Comparison of ENCODE assay signal across 8 cellular contexts in the genomic region with DNA sequence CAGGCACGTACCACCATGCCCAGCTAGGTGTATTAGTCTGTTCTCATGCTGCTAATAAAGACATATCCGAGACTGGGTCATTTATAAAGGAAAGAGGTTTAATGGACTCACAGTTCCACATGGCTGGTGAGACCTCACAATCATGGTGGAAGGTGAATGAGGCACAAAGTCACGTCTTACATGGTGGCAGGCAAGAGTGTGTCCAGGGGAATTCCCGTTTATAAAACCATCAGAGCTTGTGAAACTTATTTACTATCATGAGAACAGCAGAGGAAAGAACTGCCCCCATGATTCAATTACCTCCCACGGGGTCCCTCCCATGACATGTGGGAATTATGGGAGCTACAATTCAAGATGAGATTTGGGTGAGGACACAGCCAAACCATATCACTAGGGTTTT. TPM values are rescaled to one million over a fixed set of nuclear protein-coding genes. Genes with fewer than 3 reads are reported as not detected.
A peak's percentile ranks its signal among the peaks of the same experiment; 100 is the strongest.
DNase-seq lines count a peak whose midpoint lies in the region; ATAC-seq, FAIRE-seq and TF ChIP-seq lines count a peak whose summit lies in the region.
"Not testable (repeated sequence)": the region's sequence is repeated elsewhere in the genome, so short reads cannot be mapped to it uniquely, and the experiment has no call there.

No MANE protein-coding gene starts in this region.

- not testable (repeated sequence) for H3K4me2 ChIP-seq in GM12878 (ENCODE audit: control insufficient read depth, insufficient read depth); K562 (ENCODE audit: insufficient read depth, low read length); HepG2 (ENCODE audit: low read depth, low read length)

- H3K4me1 ChIP-seq in GM12878 (ENCODE audit: control insufficient read depth, insufficient read depth, low read length); K562 (replicated peaks in 1 of 2; ENCODE audit: control insufficient read depth in 2 of 2, insufficient read depth in 2 of 2, low read length in 2 of 2); HepG2 (ENCODE audit: insufficient read depth, low read length): not testable (repeated sequence)

- peak; percentile 10 for DNase-seq in activated CD4-positive, alpha-beta T cell treated with anti-CD3 and anti-CD28 coated beads for 36 hours
- peak; percentile 9 for DNase-seq in activated CD8-positive, alpha-beta T cell treated with anti-CD3 and anti-CD28 coated beads for 36 hours
- not testable (repeated sequence) for DNase-seq in GM12878 (ENCODE audit: low read depth, low spot score); K562 (ENCODE audit: extremely low read depth in 1 of 4, low spot score in 3 of 4); HepG2 (ENCODE audit: low spot score); neural crest cell (ENCODE audit: low read depth, low spot score); progenitor cell of endocrine pancreas (ENCODE audit: low spot score, unreplicated experiment)

- not testable (repeated sequence) for H3K36me3 Mint-ChIP-seq in activated CD4-positive, alpha-beta T cell treated with anti-CD3 and anti-CD28 coated beads for 36 hours (ENCODE audit: low read depth); activated CD8-positive, alpha-beta T cell treated with anti-CD3 and anti-CD28 coated beads for 36 hours (ENCODE audit: low read depth); activated T-helper 17 cell treated with anti-CD3 and anti-CD28 coated beads, Interleukin-2, amount 50 U/mL, for 72 hours (ENCODE audit: low read depth); neural crest cell (ENCODE audit: low read depth); progenitor cell of endocrine pancreas (ENCODE audit: insufficient read depth)

- not testable (repeated sequence) for H3K36me3 ChIP-seq in GM12878 (ENCODE audit: control insufficient read depth in 2 of 2, insufficient read depth in 2 of 2, low read length in 1 of 2); K562 (ENCODE audit: control insufficient read depth, insufficient read depth, low read length); HepG2 (replicated peaks in 1 of 2; ENCODE audit: control insufficient read depth in 1 of 2, insufficient read depth in 2 of 2, low read length in 2 of 2)

- not testable (repeated sequence) for H3K27me3 ChIP-seq in GM12878 (replicated peaks in 1 of 2; ENCODE audit: control insufficient read depth in 2 of 2, insufficient read depth in 2 of 2, low read length in 1 of 2); K562 (ENCODE audit: control insufficient read depth in 2 of 2, insufficient read depth in 2 of 2, low read length in 2 of 2); HepG2 (ENCODE audit: control insufficient read depth in 1 of 2, insufficient read depth in 2 of 2, low read length in 2 of 2)

- 42% methylated on average over 5 of the region's 5 CpGs for WGBS in GM12878 (ENCODE audit: insufficient coverage, insufficient replicate concordance, low lambda C conversion rate, missing lambda C conversion rate)
- WGBS in K562 (ENCODE audit: insufficient coverage, low coverage, missing lambda C conversion rate), result 23% methylated on average over 5 of the region's 5 CpGs
- WGBS in HepG2 (ENCODE audit: low lambda C conversion rate), result 6% methylated on average over 5 of the region's 5 CpGs

- H3K9me3 ChIP-seq in GM12878 (replicated peaks; ENCODE audit: control insufficient read depth, insufficient read depth, low read length); K562 (replicated peaks; ENCODE audit: control insufficient read depth, insufficient read depth, low read depth, low read length); HepG2 (ENCODE audit: low read length): not testable (repeated sequence)

- not testable (repeated sequence) for TF ChIP-seq POLR2A in GM12878 (IDR thresholded peaks at IDR 0.05; ENCODE audit: low read depth, low read length); K562 (conservative IDR thresholded peaks at IDR 0.05); HepG2 (IDR thresholded peaks at IDR 0.05; ENCODE audit: insufficient read depth in 1 of 2, low read depth in 2 of 2, low read length in 2 of 2)

- H3K27me3 Mint-ChIP-seq in activated CD4-positive, alpha-beta T cell treated with anti-CD3 and anti-CD28 coated beads for 36 hours; activated CD8-positive, alpha-beta T cell treated with anti-CD3 and anti-CD28 coated beads for 36 hours; activated T-helper 17 cell treated with anti-CD3 and anti-CD28 coated beads, Interleukin-2, amount 50 U/mL, for 72 hours; neural crest cell (ENCODE audit: low read depth); progenitor cell of endocrine pancreas: not testable (repeated sequence)

- H3K9me1 ChIP-seq in K562 (ENCODE audit: control insufficient read depth, insufficient read depth, low read length), result not testable (repeated sequence)

- SMC1A ChIA-PET in GM12878 (lab: Charles Lee; ENCODE audit: uncharacterized antibody, unreplicated experiment), result not testable (repeated sequence)

- H2AFZ ChIP-seq in GM12878 (ENCODE audit: control insufficient read depth, low read depth, low read length); K562 (ENCODE audit: low read depth, low read length); HepG2 (ENCODE audit: low read length): not testable (repeated sequence)

- not testable (repeated sequence) for ATAC-seq in activated CD4-positive, alpha-beta T cell treated with anti-CD3 and anti-CD28 coated beads for 36 hours; GM12878; K562; HepG2
- peak; percentile 24 for ATAC-seq in activated CD8-positive, alpha-beta T cell treated with anti-CD3 and anti-CD28 coated beads for 36 hours
- peak; percentile 71 for ATAC-seq in activated T-helper 17 cell treated with anti-CD3 and anti-CD28 coated beads, Interleukin-2, amount 50 U/mL, for 72 hours (replicated peaks)

- in situ Hi-C loops in GM12878 (cut with MboI); K562 (cut with MboI); HepG2 (cut with HindIII; ENCODE audit: extremely low pct_ligation_motif_present, low pct_unique_long_range_greater_than_20kb): not testable (repeated sequence)

- POLR2A ChIA-PET in activated CD4-positive, alpha-beta T cell treated with anti-CD3 and anti-CD28 coated beads for 36 hours (lab: Charles Lee); activated CD8-positive, alpha-beta T cell treated with anti-CD3 and anti-CD28 coated beads for 36 hours (lab: Charles Lee); GM12878 (lab: Charles Lee); K562 (lab: Yijun Ruan, JAX); HepG2 (lab: Yijun Ruan, JAX): not testable (repeated sequence)

- intact Hi-C loops in activated CD4-positive, alpha-beta T cell treated with anti-CD3 and anti-CD28 coated beads for 36 hours (cut with DNase I, micrococcal nuclease); activated CD8-positive, alpha-beta T cell treated with anti-CD3 and anti-CD28 coated beads for 36 hours (cut with micrococcal nuclease); GM12878 (cut with micrococcal nuclease; ENCODE audit: unreplicated experiment); K562 (cut with micrococcal nuclease); HepG2 (cut with micrococcal nuclease; ENCODE audit: unreplicated experiment): not testable (repeated sequence)

- not testable (repeated sequence) for TF ChIP-seq RAD21 in GM12878 (IDR thresholded peaks at IDR 0.05; ENCODE audit: insufficient read depth, low read depth, low read length); K562 (CRISPR knock-in tag; conservative IDR thresholded peaks at IDR 0.05 in 1 of 2, IDR thresholded peaks at IDR 0.05 in 1 of 2); HepG2 (CRISPR knock-in tag; IDR thresholded peaks at IDR 0.05)

- not testable (repeated sequence) for FAIRE-seq in GM12878 (lab: Jason Lieb, UNC); K562 (lab: Jason Lieb, UNC); HepG2 (lab: Jason Lieb, UNC)

- H3K4me1 Mint-ChIP-seq in activated CD4-positive, alpha-beta T cell treated with anti-CD3 and anti-CD28 coated beads for 36 hours; activated CD8-positive, alpha-beta T cell treated with anti-CD3 and anti-CD28 coated beads for 36 hours (ENCODE audit: low read depth); activated T-helper 17 cell treated with anti-CD3 and anti-CD28 coated beads, Interleukin-2, amount 50 U/mL, for 72 hours; neural crest cell; progenitor cell of endocrine pancreas (ENCODE audit: low read depth): not testable (repeated sequence)

- H3K27ac Mint-ChIP-seq in activated CD4-positive, alpha-beta T cell treated with anti-CD3 and anti-CD28 coated beads for 36 hours; activated CD8-positive, alpha-beta T cell treated with anti-CD3 and anti-CD28 coated beads for 36 hours: not testable (repeated sequence)
- H3K27ac Mint-ChIP-seq in activated T-helper 17 cell treated with anti-CD3 and anti-CD28 coated beads, Interleukin-2, amount 50 U/mL, for 72 hours, result peak overlapping the region; percentile 77
- H3K27ac Mint-ChIP-seq in neural crest cell (ENCODE audit: unreplicated experiment) (peak overlapping the region; percentile 54), progenitor cell of endocrine pancreas (peak overlapping the region; percentile 49)

- CTCF ChIA-PET in activated CD4-positive, alpha-beta T cell treated with anti-CD3 and anti-CD28 coated beads for 36 hours (lab: Charles Lee); activated CD8-positive, alpha-beta T cell treated with anti-CD3 and anti-CD28 coated beads for 36 hours (lab: Charles Lee); GM12878 (lab: Yijun Ruan, JAX); K562 (lab: Yijun Ruan, JAX; ENCODE audit: low intra/inter-chr PET ratio); HepG2 (lab: Yijun Ruan, JAX; ENCODE audit: low intra/inter-chr PET ratio, low total read pairs): not testable (repeated sequence)

- not testable (repeated sequence) for TF ChIP-seq CTCF in activated CD8-positive, alpha-beta T cell treated with anti-CD3 and anti-CD28 coated beads for 36 hours (IDR thresholded peaks at IDR 0.05); GM12878 (IDR thresholded peaks at IDR 0.05 in 2 of 3, conservative IDR thresholded peaks at IDR 0.05 in 1 of 3; ENCODE audit: control insufficient read depth in 2 of 3, extremely low read depth in 1 of 3, insufficient read depth in 1 of 3, low read depth in 3 of 3, low read length in 3 of 3); K562 (IDR thresholded peaks at IDR 0.05 in 2 of 3, conservative IDR thresholded peaks at IDR 0.05 in 1 of 3; ENCODE audit: insufficient read depth in 2 of 3, low read depth in 1 of 3, low read length in 3 of 3); HepG2 (CRISPR knock-in tag; IDR thresholded peaks at IDR 0.05); neural crest cell (conservative IDR thresholded peaks at IDR 0.05); progenitor cell of endocrine pancreas (IDR thresholded peaks at IDR 0.05; ENCODE audit: unreplicated experiment)

- not testable (repeated sequence) for H4K20me1 ChIP-seq in GM12878 (ENCODE audit: control insufficient read depth, insufficient read depth); K562 (replicated peaks; ENCODE audit: control insufficient read depth, insufficient read depth, low read length); HepG2 (ENCODE audit: insufficient read depth, low read length)

- not testable (repeated sequence) for H3K4me3 Mint-ChIP-seq in activated CD4-positive, alpha-beta T cell treated with anti-CD3 and anti-CD28 coated beads for 36 hours; activated CD8-positive, alpha-beta T cell treated with anti-CD3 and anti-CD28 coated beads for 36 hours; activated T-helper 17 cell treated with anti-CD3 and anti-CD28 coated beads, Interleukin-2, amount 50 U/mL, for 72 hours; neural crest cell; progenitor cell of endocrine pancreas (ENCODE audit: low read depth)

- H3K4me3 ChIP-seq in GM12878; K562; HepG2 (replicated peaks in 1 of 3; ENCODE audit: insufficient read depth in 1 of 3, low read depth in 2 of 3, low read length in 3 of 3): not testable (repeated sequence)

- TF ChIP-seq EP300 in GM12878 (IDR thresholded peaks at IDR 0.05; ENCODE audit: borderline replicate concordance in 1 of 2, control insufficient read depth in 1 of 2, low read depth in 2 of 2, low read length in 2 of 2); K562 (IDR thresholded peaks at IDR 0.05; ENCODE audit: low read length); HepG2 (IDR thresholded peaks at IDR 0.05; ENCODE audit: low read depth in 2 of 2, low read length in 2 of 2); HepG2 (CRISPR knock-in tag; IDR thresholded peaks at IDR 0.05; ENCODE audit: borderline replicate concordance): not testable (repeated sequence)

- H3K9me3 Mint-ChIP-seq in activated CD4-positive, alpha-beta T cell treated with anti-CD3 and anti-CD28 coated beads for 36 hours (ENCODE audit: low read depth); activated CD8-positive, alpha-beta T cell treated with anti-CD3 and anti-CD28 coated beads for 36 hours; activated T-helper 17 cell treated with anti-CD3 and anti-CD28 coated beads, Interleukin-2, amount 50 U/mL, for 72 hours; neural crest cell; progenitor cell of endocrine pancreas (ENCODE audit: low read depth): not testable (repeated sequence)

- not testable (repeated sequence) for H3K9ac ChIP-seq in GM12878 (ENCODE audit: control insufficient read depth, insufficient read depth, low read length); K562 (ENCODE audit: insufficient read depth in 1 of 2, low read depth in 2 of 2, low read length in 2 of 2); HepG2 (ENCODE audit: insufficient read depth, low read depth, low read length)

- not testable (repeated sequence) for H3K79me2 ChIP-seq in GM12878 (ENCODE audit: control insufficient read depth, insufficient read depth, low read length); K562 (ENCODE audit: control insufficient read depth, insufficient read depth, low read length); HepG2 (ENCODE audit: insufficient read depth, low read length)

- RAD21 ChIA-PET in GM12878 (lab: Charles Lee; ENCODE audit: unreplicated experiment), result not testable (repeated sequence)

- not testable (repeated sequence) for H3K27ac ChIP-seq in GM12878 (ENCODE audit: control insufficient read depth, insufficient read depth); K562 (ENCODE audit: extremely low read depth, low read depth, low read length); HepG2 (ENCODE audit: extremely low read length, insufficient read depth, low read length)

- not testable (repeated sequence) for BruUV-seq in GM12878 (replicated peaks; lab: Mats Ljungman, UMichigan); K562 (replicated peaks; lab: Mats Ljungman, UMichigan); HepG2 (replicated peaks; lab: Mats Ljungman, UMichigan)

RNA-seq across cellular contexts. Expression of gene SNW1, which starts 13.0 kb away (rescaled TPM):
- total RNA-seq in activated CD4-positive, alpha-beta T cell treated with anti-CD3 and anti-CD28 coated beads for 36 hours, result 100 to 1,000 TPM; 134 to 135 TPM
- total RNA-seq in activated CD8-positive, alpha-beta T cell treated with anti-CD3 and anti-CD28 coated beads for 36 hours, result 100 to 1,000 TPM in 1 of 2 experiments, 10 to 100 TPM in 1; 95.2 to 121 TPM
- 100 to 1,000 TPM; 106 to 108 TPM for total RNA-seq in activated T-helper 17 cell treated with anti-CD3 and anti-CD28 coated beads, Interleukin-2, amount 50 U/mL, for 72 hours
- total RNA-seq in GM12878 (2013; cell fraction: nucleolus; rRNA removed), result 56.3 and 62.2 TPM in 2 replicates
- total RNA-seq in GM12878 (2014; rRNA removed) (57.5 and 60.9 TPM in 2 replicates), GM12878 (2014; rRNA removed; fragmentation: Illumina TruSeq; extraction: Trizol) (91.3 and 92.2 TPM in 2 replicates), GM12878 (2021) (74.8 and 75.2 TPM in 2 replicates), K562 (2014; rRNA removed) (76.0 and 97.4 TPM in 2 replicates), K562 (2014; rRNA removed; fragmentation: Illumina TruSeq; extraction: Trizol) (121 and 133 TPM in 2 replicates), K562 (2015; rRNA removed; fragmentation: Illumina TruSeq; extraction: Trizol) (98.2 and 101 TPM in 2 replicates), K562 (2021) (81.3 and 92.3 TPM in 2 replicates), HepG2 (2016; rRNA removed; fragmentation: Illumina TruSeq; extraction: Trizol) (65.8 and 103 TPM in 2 replicates), neural crest cell (104 and 107 TPM in 2 replicates), progenitor cell of endocrine pancreas (78.5 and 90.8 TPM in 2 replicates)
- 102 TPM for polyA plus RNA-seq in GM12878 (2011; ENCODE audit: low read depth)
- polyA plus RNA-seq in GM12878 (2011; rRNA removed) (56.6 and 84.7 TPM in 2 replicates), GM12878 (2014; fragmentation: Illumina TruSeq; extraction: Trizol) (109 and 139 TPM in 2 replicates), GM12878 (2014; fragmentation: Nextera tagmentation; extraction: Ambion mirVana) (10 to 100 TPM; 73.7 to 86.8 TPM), GM12878 (2014; rRNA removed) (52.7 and 63.7 TPM in 2 replicates), GM12878 (2016; fragmentation: Nextera tagmentation; extraction: Ambion mirVana) (10 to 100 TPM; 76.6 to 83.1 TPM), K562 (2011; rRNA removed) (40.8 and 64.4 TPM in 2 replicates), K562 (2014; fragmentation: Illumina TruSeq; extraction: Trizol) (83.1 and 111 TPM in 2 replicates), K562 (2014; fragmentation: Nextera tagmentation; extraction: Ambion mirVana) (100 to 1,000 TPM in 1 of 2 experiments, 10 to 100 TPM in 1; 79.0 to 143 TPM), K562 (2014; rRNA removed) (93.1 and 103 TPM in 2 replicates), HepG2 (2011; rRNA removed) (19.8 and 23.2 TPM in 2 replicates)
- polyA plus RNA-seq in GM12878 (2011; cell fraction: cytosol; rRNA removed), result 27.4 and 43.8 TPM in 2 replicates
- polyA plus RNA-seq in GM12878 (2011; cell fraction: nucleus; rRNA removed), result 25.5 and 35.5 TPM in 2 replicates
- polyA plus RNA-seq in GM12878 (2012), result 59.0 and 63.4 TPM in 2 replicates
- polyA minus RNA-seq in GM12878 (2011; rRNA and poly(A)+ RNA removed), result 28.5 and 34.3 TPM in 2 replicates
- 18.0 and 22.3 TPM in 2 replicates for polyA minus RNA-seq in GM12878 (2011; cell fraction: cytosol; rRNA and poly(A)+ RNA removed)
- polyA minus RNA-seq in GM12878 (2011; cell fraction: nucleus; rRNA and poly(A)+ RNA removed), result 11.5 and 12.7 TPM in 2 replicates
- 36.2 and 47.0 TPM in 2 replicates for total RNA-seq in K562 (2011; cell fraction: chromatin; rRNA removed; ENCODE audit: low replicate concordance)
- 17.5 and 20.7 TPM in 2 replicates for total RNA-seq in K562 (2011; cell fraction: nucleolus; rRNA removed)
- total RNA-seq in K562 (2011; cell fraction: nucleoplasm; rRNA removed), result 15.8 and 16.1 TPM in 2 replicates
- polyA plus RNA-seq in K562 (2011; cell fraction: cytosol; rRNA removed), result 15.3 and 19.5 TPM in 2 replicates
- polyA plus RNA-seq in K562 (2011; cell fraction: nucleus; rRNA removed), result 20.1 and 27.2 TPM in 2 replicates
- polyA plus RNA-seq in K562 (2012), result 68.5 and 92.6 TPM in 2 replicates
- polyA minus RNA-seq in K562 (2011; rRNA and poly(A)+ RNA removed), result 54.0 and 69.0 TPM in 2 replicates
- polyA minus RNA-seq in K562 (2011; cell fraction: cytosol; rRNA and poly(A)+ RNA removed), result 19.7 and 20.8 TPM in 2 replicates
- 12.4 and 17.1 TPM in 2 replicates for polyA minus RNA-seq in K562 (2011; cell fraction: nucleus; rRNA and poly(A)+ RNA removed)
- 8.7 and 10.7 TPM in 2 replicates for total RNA-seq in HepG2 (2016; cell fraction: cytosol; rRNA removed; fragmentation: Illumina TruSeq; extraction: Trizol; ENCODE audit: low read depth)
- total RNA-seq in HepG2 (2016; cell fraction: insoluble cytoplasmic fraction; rRNA removed; fragmentation: Illumina TruSeq; extraction: Trizol), result 69.8 and 98.6 TPM in 2 replicates
- total RNA-seq in HepG2 (2016; cell fraction: membrane; rRNA removed; fragmentation: Illumina TruSeq; extraction: Trizol), result 20.1 and 24.8 TPM in 2 replicates
- total RNA-seq in HepG2 (2016; cell fraction: nucleus; rRNA removed; fragmentation: Illumina TruSeq; extraction: Trizol), result 49.6 and 52.1 TPM in 2 replicates
- 11.7 and 16.1 TPM in 2 replicates for polyA plus RNA-seq in HepG2 (2011; cell fraction: cytosol; rRNA removed)
- 15.7 and 16.5 TPM in 2 replicates for polyA plus RNA-seq in HepG2 (2011; cell fraction: nucleus; rRNA removed)
- 44.9 and 47.3 TPM in 2 replicates for polyA plus RNA-seq in HepG2 (2012)
- 7.0 and 8.4 TPM in 2 replicates for polyA plus RNA-seq in HepG2 (2016; cell fraction: cytosol; fragmentation: Illumina TruSeq; extraction: Trizol; ENCODE audit: low read depth)
- polyA plus RNA-seq in HepG2 (2016; cell fraction: insoluble cytoplasmic fraction; fragmentation: Illumina TruSeq; extraction: Trizol; ENCODE audit: low read depth), result 113 and 115 TPM in 2 replicates
- polyA plus RNA-seq in HepG2 (2016; cell fraction: membrane; fragmentation: Illumina TruSeq; extraction: Trizol; ENCODE audit: low read depth), result 16.1 and 16.3 TPM in 2 replicates
- 64.6 and 65.0 TPM in 2 replicates for polyA plus RNA-seq in HepG2 (2016; cell fraction: nucleus; fragmentation: Illumina TruSeq; extraction: Trizol; ENCODE audit: insufficient read depth, low read depth)
- 8.0 and 14.1 TPM in 2 replicates for polyA minus RNA-seq in HepG2 (2011; rRNA and poly(A)+ RNA removed; ENCODE audit: low replicate concordance)
- 19.6 and 26.3 TPM in 2 replicates for polyA minus RNA-seq in HepG2 (2011; cell fraction: cytosol; rRNA and poly(A)+ RNA removed)
- 26.9 and 29.6 TPM in 2 replicates for polyA minus RNA-seq in HepG2 (2011; cell fraction: nucleus; rRNA and poly(A)+ RNA removed)

RNA-seq across cellular contexts. Expression of gene ADCK1, which starts 26.0 kb away (rescaled TPM):
- 1 to 10 TPM; 4.6 to 4.9 TPM for total RNA-seq in activated CD4-positive, alpha-beta T cell treated with anti-CD3 and anti-CD28 coated beads for 36 hours
- 1 to 10 TPM; 5.2 to 5.6 TPM for total RNA-seq in activated CD8-positive, alpha-beta T cell treated with anti-CD3 and anti-CD28 coated beads for 36 hours
- total RNA-seq in activated T-helper 17 cell treated with anti-CD3 and anti-CD28 coated beads, Interleukin-2, amount 50 U/mL, for 72 hours, result 1 to 10 TPM; 2.0 to 2.1 TPM
- total RNA-seq in GM12878 (2013; cell fraction: nucleolus; rRNA removed), result 9.8 and 10.6 TPM in 2 replicates
- 3.3 and 4.8 TPM in 2 replicates for total RNA-seq in GM12878 (2014; rRNA removed)
- total RNA-seq in GM12878 (2014; rRNA removed; fragmentation: Illumina TruSeq; extraction: Trizol), result 3.5 and 3.6 TPM in 2 replicates
- total RNA-seq in GM12878 (2021), result 6.2 and 6.9 TPM in 2 replicates
- 2.6 TPM for polyA plus RNA-seq in GM12878 (2011; ENCODE audit: low read depth)
- 2.1 and 3.3 TPM in 2 replicates for polyA plus RNA-seq in GM12878 (2011; rRNA removed)
- polyA plus RNA-seq in GM12878 (2011; cell fraction: cytosol; rRNA removed), result 4.7 and 6.8 TPM in 2 replicates
- polyA plus RNA-seq in GM12878 (2011; cell fraction: nucleus; rRNA removed), result 11.2 and 13.3 TPM in 2 replicates
- polyA plus RNA-seq in GM12878 (2012), result 2.9 and 3.5 TPM in 2 replicates
- 4.7 and 5.3 TPM in 2 replicates for polyA plus RNA-seq in GM12878 (2014; fragmentation: Illumina TruSeq; extraction: Trizol)
- polyA plus RNA-seq in GM12878 (2014; fragmentation: Nextera tagmentation; extraction: Ambion mirVana), result 1 to 10 TPM; 3.5 to 3.6 TPM
- polyA plus RNA-seq in GM12878 (2014; rRNA removed), result 6.4 and 7.6 TPM in 2 replicates
- polyA plus RNA-seq in GM12878 (2016; fragmentation: Nextera tagmentation; extraction: Ambion mirVana), result 1 to 10 TPM; 7.6 to 8.5 TPM
- 3.4 and 5.7 TPM in 2 replicates for polyA minus RNA-seq in GM12878 (2011; rRNA and poly(A)+ RNA removed)
- 0.73 and 0.94 TPM in 2 replicates for polyA minus RNA-seq in GM12878 (2011; cell fraction: cytosol; rRNA and poly(A)+ RNA removed)
- polyA minus RNA-seq in GM12878 (2011; cell fraction: nucleus; rRNA and poly(A)+ RNA removed), result 4.2 and 4.5 TPM in 2 replicates
- 17.5 and 26.5 TPM in 2 replicates for total RNA-seq in K562 (2011; cell fraction: chromatin; rRNA removed; ENCODE audit: low replicate concordance)
- 14.8 and 18.3 TPM in 2 replicates for total RNA-seq in K562 (2011; cell fraction: nucleolus; rRNA removed)
- total RNA-seq in K562 (2011; cell fraction: nucleoplasm; rRNA removed), result 14.0 and 17.7 TPM in 2 replicates
- 2.8 and 2.9 TPM in 2 replicates for total RNA-seq in K562 (2014; rRNA removed)
- total RNA-seq in K562 (2014; rRNA removed; fragmentation: Illumina TruSeq; extraction: Trizol), result 3.5 and 4.1 TPM in 2 replicates
- total RNA-seq in K562 (2015; rRNA removed; fragmentation: Illumina TruSeq; extraction: Trizol), result 4.0 and 4.8 TPM in 2 replicates
- 6.4 and 7.1 TPM in 2 replicates for total RNA-seq in K562 (2021)
- 6.9 and 8.8 TPM in 2 replicates for polyA plus RNA-seq in K562 (2011; rRNA removed)
- polyA plus RNA-seq in K562 (2011; cell fraction: cytosol; rRNA removed), result 12.5 and 14.5 TPM in 2 replicates
- polyA plus RNA-seq in K562 (2011; cell fraction: nucleus; rRNA removed), result 17.3 and 23.9 TPM in 2 replicates
- 8.0 and 9.5 TPM in 2 replicates for polyA plus RNA-seq in K562 (2012)
- 8.9 and 9.3 TPM in 2 replicates for polyA plus RNA-seq in K562 (2014; fragmentation: Illumina TruSeq; extraction: Trizol)
- 1 to 10 TPM; 3.6 to 4.3 TPM for polyA plus RNA-seq in K562 (2014; fragmentation: Nextera tagmentation; extraction: Ambion mirVana)
- polyA plus RNA-seq in K562 (2014; rRNA removed), result 4.5 and 8.1 TPM in 2 replicates
- polyA minus RNA-seq in K562 (2011; rRNA and poly(A)+ RNA removed), result 5.0 and 6.9 TPM in 2 replicates
- 7.6 and 7.8 TPM in 2 replicates for polyA minus RNA-seq in K562 (2011; cell fraction: cytosol; rRNA and poly(A)+ RNA removed)
- polyA minus RNA-seq in K562 (2011; cell fraction: nucleus; rRNA and poly(A)+ RNA removed), result 7.7 and 9.2 TPM in 2 replicates
- total RNA-seq in HepG2 (2016; rRNA removed; fragmentation: Illumina TruSeq; extraction: Trizol), result 2.1 and 3.9 TPM in 2 replicates
- total RNA-seq in HepG2 (2016; cell fraction: cytosol; rRNA removed; fragmentation: Illumina TruSeq; extraction: Trizol; ENCODE audit: low read depth), result 1.1 and 1.2 TPM in 2 replicates
- 1.9 and 4.5 TPM in 2 replicates for total RNA-seq in HepG2 (2016; cell fraction: insoluble cytoplasmic fraction; rRNA removed; fragmentation: Illumina TruSeq; extraction: Trizol)
- total RNA-seq in HepG2 (2016; cell fraction: membrane; rRNA removed; fragmentation: Illumina TruSeq; extraction: Trizol), result 1.4 TPM in 2 replicates
- 5.3 and 6.0 TPM in 2 replicates for total RNA-seq in HepG2 (2016; cell fraction: nucleus; rRNA removed; fragmentation: Illumina TruSeq; extraction: Trizol)
- polyA plus RNA-seq in HepG2 (2011; rRNA removed), result 6.3 and 6.8 TPM in 2 replicates
- polyA plus RNA-seq in HepG2 (2011; cell fraction: cytosol; rRNA removed), result 4.5 and 4.6 TPM in 2 replicates
- polyA plus RNA-seq in HepG2 (2011; cell fraction: nucleus; rRNA removed), result 24.8 and 27.0 TPM in 2 replicates
- 2.4 and 3.8 TPM in 2 replicates for polyA plus RNA-seq in HepG2 (2012)
- polyA plus RNA-seq in HepG2 (2016; cell fraction: cytosol; fragmentation: Illumina TruSeq; extraction: Trizol; ENCODE audit: low read depth), result 0.55 and 0.59 TPM in 2 replicates
- polyA plus RNA-seq in HepG2 (2016; cell fraction: insoluble cytoplasmic fraction; fragmentation: Illumina TruSeq; extraction: Trizol; ENCODE audit: low read depth), result 2.4 and 2.5 TPM in 2 replicates
- 1.4 and 1.6 TPM in 2 replicates for polyA plus RNA-seq in HepG2 (2016; cell fraction: membrane; fragmentation: Illumina TruSeq; extraction: Trizol; ENCODE audit: low read depth)
- 9.5 and 12.3 TPM in 2 replicates for polyA plus RNA-seq in HepG2 (2016; cell fraction: nucleus; fragmentation: Illumina TruSeq; extraction: Trizol; ENCODE audit: insufficient read depth, low read depth)
- polyA minus RNA-seq in HepG2 (2011; rRNA and poly(A)+ RNA removed; ENCODE audit: low replicate concordance), result 5.5 and 15.7 TPM in 2 replicates
- 1.1 and 2.1 TPM in 2 replicates for polyA minus RNA-seq in HepG2 (2011; cell fraction: cytosol; rRNA and poly(A)+ RNA removed)
- polyA minus RNA-seq in HepG2 (2011; cell fraction: nucleus; rRNA and poly(A)+ RNA removed), result 2.7 and 11.4 TPM in 2 replicates
- 9.0 and 9.5 TPM in 2 replicates for total RNA-seq in neural crest cell
- total RNA-seq in progenitor cell of endocrine pancreas, result 8.0 and 11.5 TPM in 2 replicates
